23 cellular contexts compared by ENCODE assay signal in genomic region chr12:79085106-79085682, GRCh38.
A peak's percentile ranks its signal among the peaks of the same experiment; 100 is the strongest.
DNase-seq lines count a peak whose midpoint lies in the region; ATAC-seq and TF ChIP-seq lines count a peak whose summit lies in the region.
"Had no signal": no experiment of that assay in that cellular context is flagged by ENCODE, and none has a peak within 500 bp of the region (broad histone marks: within the 10 kb centered on the region; RNA-seq: fewer than 3 reads in every experiment).

No MANE protein-coding gene starts in this region.

- CTCF ChIA-PET in WTC11 (lab: Charles Lee), result no interaction called here
- CTCF ChIA-PET in activated CD4-positive, alpha-beta memory T cell treated with anti-CD3 and anti-CD28 coated beads for 36 hours (lab: Charles Lee), result no interaction called here

- no peaks in the 10 kb centered on the region for H3K36me3 ChIP-seq in aorta (ENCODE audit: control insufficient read depth in 1 of 2, insufficient read depth in 2 of 2, low read length in 1 of 2)
- H3K36me3 ChIP-seq: heart right ventricle had no signal

- H3K4me3 ChIP-seq in aorta (ENCODE audit: low read length in 2 of 2), result no peak overlapping the region
- H3K4me3 ChIP-seq: heart right ventricle, testis had no signal

- no peaks in the 10 kb centered on the region for H3K36me3 Mint-ChIP-seq in WTC11
- H3K36me3 Mint-ChIP-seq in activated CD4-positive, alpha-beta memory T cell treated with anti-CD3 and anti-CD28 coated beads for 36 hours, result no peaks in the 10 kb centered on the region
- H3K36me3 Mint-ChIP-seq: activated naive CD8-positive, alpha-beta T cell treated with anti-CD3 and anti-CD28 coated beads, Interleukin-2, amount 10 ng/mL, durations not matched to agents 7 days and 5 days; T-cell had no signal

- POLR2A ChIA-PET in WTC11 (lab: Charles Lee), result no interaction called here
- POLR2A ChIA-PET in activated CD4-positive, alpha-beta memory T cell treated with anti-CD3 and anti-CD28 coated beads for 36 hours (lab: Charles Lee), result no interaction called here

- peaks cover 53% of the 10 kb centered on the region for H3K4me1 Mint-ChIP-seq in WTC11
- H3K4me1 Mint-ChIP-seq in activated CD4-positive, alpha-beta memory T cell treated with anti-CD3 and anti-CD28 coated beads for 36 hours (ENCODE audit: low read depth), result no peaks in the 10 kb centered on the region
- H3K4me1 Mint-ChIP-seq: activated CD4-positive, alpha-beta T cell treated with anti-CD3 and anti-CD28 coated beads, Interleukin-2, amount 10 ng/mL, durations not matched to agents 7 days and 5 days; activated naive CD8-positive, alpha-beta T cell treated with anti-CD3 and anti-CD28 coated beads, Interleukin-2, amount 10 ng/mL, durations not matched to agents 7 days and 5 days; nephron progenitor cell; T-cell had no signal

- peak overlapping the region; percentile 2; the same call in 1 of the 2 replicates for H3K4me3 Mint-ChIP-seq in WTC11
- no peak overlapping the region for H3K4me3 Mint-ChIP-seq in activated CD4-positive, alpha-beta memory T cell treated with anti-CD3 and anti-CD28 coated beads for 36 hours
- H3K4me3 Mint-ChIP-seq: activated CD4-positive, alpha-beta T cell treated with anti-CD3 and anti-CD28 coated beads, Interleukin-2, amount 10 ng/mL, durations not matched to agents 7 days and 5 days; activated naive CD8-positive, alpha-beta T cell treated with anti-CD3 and anti-CD28 coated beads, Interleukin-2, amount 10 ng/mL, durations not matched to agents 7 days and 5 days; dendritic cell treated with granulocyte-macrophage colony-stimulating factor and Interleukin-4, amounts not matched to agents 40 ng/mL and 50 ng/mL, for 4 days; nephron progenitor cell; T-cell had no signal

- TF ChIP-seq CTCF in WTC11 (IDR thresholded peaks at IDR 0.05), result no peak

- no peaks in the 10 kb centered on the region for H3K27me3 ChIP-seq in aorta (ENCODE audit: control insufficient read depth in 1 of 2, insufficient read depth in 2 of 2, low read length in 1 of 2)
- H3K27me3 ChIP-seq: heart right ventricle, testis had no signal

- H3K27ac Mint-ChIP-seq in WTC11, result peak overlapping the region; percentile 89; the same call in 1 of the 2 replicates
- H3K27ac Mint-ChIP-seq in activated CD4-positive, alpha-beta memory T cell treated with anti-CD3 and anti-CD28 coated beads for 36 hours, result no peak overlapping the region
- H3K27ac Mint-ChIP-seq: activated CD4-positive, alpha-beta T cell treated with anti-CD3 and anti-CD28 coated beads, Interleukin-2, amount 10 ng/mL, durations not matched to agents 7 days and 5 days; activated naive CD8-positive, alpha-beta T cell treated with anti-CD3 and anti-CD28 coated beads, Interleukin-2, amount 10 ng/mL, durations not matched to agents 7 days and 5 days; dendritic cell treated with granulocyte-macrophage colony-stimulating factor and Interleukin-4, amounts not matched to agents 40 ng/mL and 50 ng/mL, for 4 days; nephron progenitor cell; T-cell had no signal

- H3K4me1 ChIP-seq in aorta (ENCODE audit: control insufficient read depth in 1 of 2, insufficient read depth in 2 of 2, low read length in 2 of 2), result no peaks in the 10 kb centered on the region
- H3K4me1 ChIP-seq: heart right ventricle, testis had no signal

- no peak for DNase-seq in WTC11 (ENCODE audit: low spot score)
- DNase-seq in aorta, result no peak
- DNase-seq in activated CD4-positive, alpha-beta memory T cell treated with anti-CD3 and anti-CD28 coated beads for 36 hours, result no peak
- no peak for DNase-seq in dedifferentiated amniotic fluid mesenchymal stem cell (ENCODE audit: extremely low spot score)
- DNase-seq: activated CD4-positive, alpha-beta T cell treated with anti-CD3 and anti-CD28 coated beads, Interleukin-2, amount 10 ng/mL, durations not matched to agents 7 days and 5 days; activated CD8-positive, alpha-beta memory T cell treated with anti-CD3 and anti-CD28 coated beads, Interleukin-2, amount 50 U/mL, for 4 hours; activated naive CD8-positive, alpha-beta T cell treated with anti-CD3 and anti-CD28 coated beads, Interleukin-2, amount 10 ng/mL, durations not matched to agents 7 days and 5 days; heart right ventricle; KBM-7; NCI-H187; NCI-H748 treated with DMSO at 0.1 percent for 48 hours; nephron progenitor cell; PC-3; SHP77 treated with DMSO at 0.1 percent for 48 hours; T-cell; testis had no signal

- H3K27me3 Mint-ChIP-seq in WTC11 (ENCODE audit: low read depth), result no peaks in the 10 kb centered on the region
- no peaks in the 10 kb centered on the region for H3K27me3 Mint-ChIP-seq in activated CD4-positive, alpha-beta memory T cell treated with anti-CD3 and anti-CD28 coated beads for 36 hours
- H3K27me3 Mint-ChIP-seq: activated CD4-positive, alpha-beta T cell treated with anti-CD3 and anti-CD28 coated beads, Interleukin-2, amount 10 ng/mL, durations not matched to agents 7 days and 5 days; activated naive CD8-positive, alpha-beta T cell treated with anti-CD3 and anti-CD28 coated beads, Interleukin-2, amount 10 ng/mL, durations not matched to agents 7 days and 5 days; dendritic cell treated with granulocyte-macrophage colony-stimulating factor and Interleukin-4, amounts not matched to agents 40 ng/mL and 50 ng/mL, for 4 days; T-cell had no signal

- intact Hi-C loops in aorta (cut with DNase I), result no loop called here
- intact Hi-C loops in activated CD4-positive, alpha-beta memory T cell treated with anti-CD3 and anti-CD28 coated beads for 36 hours (cut with micrococcal nuclease), result no loop called here

- ATAC-seq in GM18870 (IDR thresholded peaks at IDR 0.05; ENCODE audit: unreplicated experiment), result peak; percentile 51
- ATAC-seq in GM21619 (IDR thresholded peaks at IDR 0.05; ENCODE audit: unreplicated experiment), result peak; percentile 57
- peak; percentile 35 for ATAC-seq in HG02870 (IDR thresholded peaks at IDR 0.05; ENCODE audit: unreplicated experiment)
- no peak; the same call in 1 of the 2 replicates for ATAC-seq in WTC11
- ATAC-seq in aorta (ENCODE audit: low FRiP score), result no peak
- no peak for ATAC-seq in HG02981 (IDR thresholded peaks at IDR 0.05; ENCODE audit: unreplicated experiment)
- ATAC-seq: heart right ventricle, PC-3, sciatic nerve, T-cell had no signal

- WGBS in aorta, 2 donors, result 72 to 73% methylated on average over 2 of the region's 2 CpGs

- no peaks in the 10 kb centered on the region for H3K9me3 ChIP-seq in aorta (ENCODE audit: control insufficient read depth, low read length)
- H3K9me3 ChIP-seq: heart right ventricle, testis had no signal

- no peak overlapping the region for H3K27ac ChIP-seq in aorta (ENCODE audit: low read depth in 1 of 2, low read length in 2 of 2)
- H3K27ac ChIP-seq: C4-2B, heart right ventricle, testis had no signal

- H3K9me3 Mint-ChIP-seq in WTC11, result no peaks in the 10 kb centered on the region
- no peaks in the 10 kb centered on the region for H3K9me3 Mint-ChIP-seq in activated CD4-positive, alpha-beta memory T cell treated with anti-CD3 and anti-CD28 coated beads for 36 hours
- H3K9me3 Mint-ChIP-seq: activated CD4-positive, alpha-beta T cell treated with anti-CD3 and anti-CD28 coated beads, Interleukin-2, amount 10 ng/mL, durations not matched to agents 7 days and 5 days; activated naive CD8-positive, alpha-beta T cell treated with anti-CD3 and anti-CD28 coated beads, Interleukin-2, amount 10 ng/mL, durations not matched to agents 7 days and 5 days; dendritic cell treated with granulocyte-macrophage colony-stimulating factor and Interleukin-4, amounts not matched to agents 40 ng/mL and 50 ng/mL, for 4 days; nephron progenitor cell had no signal

TF ChIP-seq in WTC11, 78 proteins besides CTCF, POLR2A, EP300 and RAD21:
- TF ChIP-seq ZNF317 (CRISPR knock-in tag; IDR thresholded peaks at IDR 0.05; ENCODE audit: borderline replicate concordance, low read depth) (no peak), CDX4 (CRISPR knock-in tag; IDR thresholded peaks at IDR 0.05; ENCODE audit: borderline replicate concordance) (no peak), RELA (CRISPR knock-in tag; IDR thresholded peaks at IDR 0.05; ENCODE audit: borderline replicate concordance) (no peak), EMX1 (CRISPR knock-in tag; IDR thresholded peaks at IDR 0.05) (no peak), MLX (CRISPR knock-in tag; IDR thresholded peaks at IDR 0.05) (no peak), NFATC4 (CRISPR knock-in tag; IDR thresholded peaks at IDR 0.05) (no peak), FOXP1 (CRISPR knock-in tag; IDR thresholded peaks at IDR 0.05; ENCODE audit: borderline replicate concordance) (no peak)

Comparison
In these comparisons a context has a peak if more than half of its experiments do, and no peak if none do; other contexts are left out.
1. ATAC-seq: peak in GM18870 (single experiment), GM21619 (single experiment) and HG02870 (single experiment); none in WTC11 (single experiment), aorta (single experiment) and HG02981 (single experiment).